In genomic region chr15:59290311-59291213, GRCh38 we compare ENCODE assay signal across 10 cellular contexts.
DNase-seq lines count a peak whose midpoint lies in the region; ATAC-seq and TF ChIP-seq lines count a peak whose summit lies in the region.
"Had no signal": no experiment of that assay in that cellular context is flagged by ENCODE, and none has a peak within 500 bp of the region (broad histone marks: within the 10 kb centered on the region; RNA-seq: fewer than 3 reads in every experiment).

No MANE protein-coding gene starts in this region.

- BruUV-seq in Caco-2 (replicated peaks; lab: Mats Ljungman, UMichigan), result no TSS peak

- H3K4me1 ChIP-seq in Caco-2, result peaks cover 20% of the 10 kb centered on the region

- H3K27me3 Mint-ChIP-seq in Caco-2 (ENCODE audit: insufficient read depth, unreplicated experiment), result no peaks in the 10 kb centered on the region

- CTCF ChIA-PET in Caco-2 (lab: Charles Lee), result interaction anchor here (0.5 kb wide), 1 partner anchor 230 kb away, joined by 3 read pairs; no protein-coding TSS in a partner anchor

- intact Hi-C loops in Caco-2 (cut with micrococcal nuclease; ENCODE audit: unreplicated experiment), result no loop called here

- H3K4me3 Mint-ChIP-seq in Caco-2 (ENCODE audit: unreplicated experiment), result no peak overlapping the region
- H3K4me3 Mint-ChIP-seq: activated T-cell treated with anti-CD3 and anti-CD28 coated beads, Interleukin-2, amount 50 U/mL, for 4 hours had no signal

- no peaks in the 10 kb centered on the region for H3K9me3 ChIP-seq in Caco-2

- H3K36me3 Mint-ChIP-seq in Caco-2 (ENCODE audit: insufficient read depth, unreplicated experiment), result peaks cover 20% of the 10 kb centered on the region

- H3K4me3 ChIP-seq in GM12864 (ENCODE audit: low read depth, low read length), result peak overlapping the region; percentile 41; the same call in 1 of the 2 replicates
- no peak overlapping the region for H3K4me3 ChIP-seq in Caco-2 (ENCODE audit: low read depth, low read length)

- ATAC-seq in HG03060 (IDR thresholded peaks at IDR 0.05; ENCODE audit: low read depth, unreplicated experiment), result peak; percentile 44
- ATAC-seq in GM18873 (IDR thresholded peaks at IDR 0.05; ENCODE audit: low FRiP score, unreplicated experiment), result no peak
- ATAC-seq: activated T-cell treated with anti-CD3 and anti-CD28 coated beads, Interleukin-2, amount 50 U/mL, for 4 hours; esophagus mucosa had no signal

- no peak overlapping the region for H3K27ac Mint-ChIP-seq in Caco-2 (ENCODE audit: unreplicated experiment)

- no peaks in the 10 kb centered on the region for H3K27me3 ChIP-seq in Caco-2 (replicated peaks; ENCODE audit: control insufficient read depth, insufficient read depth, low read length)

- TF ChIP-seq CTCF in GM12864 (IDR thresholded peaks at IDR 0.05; ENCODE audit: low read depth, low read length, missing control alignments), result peak; percentile 19
- TF ChIP-seq CTCF in Caco-2 (IDR thresholded peaks at IDR 0.05; ENCODE audit: insufficient read depth in 1 of 2, low read depth in 1 of 2, low read length in 1 of 2, severe bottlenecking in 1 of 2, unreplicated experiment in 1 of 2), result no peak

- DNase-seq in GM12864 (ENCODE audit: low read depth), result no peak
- DNase-seq in caudate nucleus (lab: John Stamatoyannopoulos, UW), result peak in 29 of 61 donors; percentile 7 to 75 (median 33)
- DNase-seq in nucleus accumbens (lab: John Stamatoyannopoulos, UW), result peak in 30 of 56 donors; percentile 2 to 70 (median 38)
- DNase-seq in DMS79 treated with DMSO at 0.1 percent for 48 hours (lab: John Stamatoyannopoulos, UW), result no peak
- no peak for DNase-seq in activated effector memory CD4-positive, alpha-beta T cell treated with anti-CD3 and anti-CD28 coated beads, Interleukin-2, amount 50 U/mL, for 16 hours
- no peak for DNase-seq in Caco-2
- DNase-seq: activated T-cell treated with anti-CD3 and anti-CD28 coated beads, Interleukin-2, amount 50 U/mL, for 4 hours had no signal

- POLR2A ChIA-PET in Caco-2 (lab: Charles Lee), result no interaction called here

- H3K9me3 Mint-ChIP-seq in Caco-2 (ENCODE audit: unreplicated experiment), result no peaks in the 10 kb centered on the region
- H3K9me3 Mint-ChIP-seq: activated T-cell treated with anti-CD3 and anti-CD28 coated beads, Interleukin-2, amount 50 U/mL, for 4 hours had no signal

- peaks cover 12% of the 10 kb centered on the region for H3K4me1 Mint-ChIP-seq in Caco-2 (ENCODE audit: low read depth, unreplicated experiment)

- peak overlapping the region; percentile 65 for H3K27ac ChIP-seq in caudate nucleus (ENCODE audit: low read depth, low read length)

- no peaks in the 10 kb centered on the region for H3K36me3 ChIP-seq in Caco-2 (ENCODE audit: control insufficient read depth, insufficient read depth, low read length)

Comparison
In these comparisons a context has a peak if more than half of its experiments do, and no peak if none do; other contexts are left out.
1. DNase-seq: peak in nucleus accumbens (30 of 56); none in GM12864 (single experiment), DMS79 treated with DMSO at 0.1 percent for 48 hours (single experiment), activated effector memory CD4-positive, alpha-beta T cell treated with anti-CD3 and anti-CD28 coated beads, Interleukin-2, amount 50 U/mL, for 16 hours (single experiment) and Caco-2 (0 of 2).